In the genomic region with DNA sequence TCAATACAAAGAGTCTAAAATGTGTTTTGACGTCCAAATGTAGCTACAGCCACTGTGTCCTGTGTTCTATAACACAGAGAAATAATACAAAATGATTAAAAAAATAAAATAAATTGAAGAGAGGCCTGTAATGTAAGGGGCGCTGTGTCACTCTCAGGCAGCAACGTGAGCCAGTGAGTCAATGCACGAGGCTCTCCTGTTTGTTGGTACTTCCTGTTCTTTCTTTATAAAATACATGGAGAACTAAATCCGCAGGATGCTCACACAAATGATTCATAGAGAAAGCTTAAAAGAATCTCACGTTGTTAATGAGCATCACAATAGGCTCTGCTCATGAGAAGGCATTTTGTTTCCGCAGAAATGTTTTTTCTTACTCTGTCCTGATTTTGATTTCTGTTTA, we compare ENCODE assay signal across 21 cellular contexts.
DNase-seq lines count a peak whose midpoint lies in the region; ATAC-seq and TF ChIP-seq lines count a peak whose summit lies in the region.
"Had no signal": no experiment of that assay in that cellular context is flagged by ENCODE, and none has a peak within 500 bp of the region (broad histone marks: within the 10 kb centered on the region; RNA-seq: fewer than 3 reads in every experiment).

No MANE protein-coding gene starts in this region.

- in situ Hi-C loops in astrocyte of the spinal cord (cut with HindIII; ENCODE audit: low sequenced_read_pairs) = no loop called here

- H3K36me3 ChIP-seq in GM23338 (ENCODE audit: insufficient read depth) (no peaks in the 10 kb centered on the region), osteoblast (ENCODE audit: insufficient read depth, low read length) (no peaks in the 10 kb centered on the region)
- H3K36me3 ChIP-seq: BLaER1 had no signal

- H4K20me1 ChIP-seq in GM23338 (replicated peaks; ENCODE audit: insufficient read depth) (no peaks in the 10 kb centered on the region), osteoblast (ENCODE audit: insufficient read depth, low read length) (no peaks in the 10 kb centered on the region)
- H4K20me1 ChIP-seq: BLaER1 had no signal

- CTCF ChIA-PET in T-cell (lab: Charles Lee) = no interaction called here

- H3K27me3 ChIP-seq in GM23338 (ENCODE audit: insufficient read depth) (no peaks in the 10 kb centered on the region), osteoblast (ENCODE audit: insufficient read depth, low read length) (no peaks in the 10 kb centered on the region)
- H3K27me3 ChIP-seq: BLaER1 had no signal

- H3K9me3 ChIP-seq in osteoblast (ENCODE audit: low read depth, low read length) = no peaks in the 10 kb centered on the region
- H3K9me3 ChIP-seq: BLaER1 had no signal

- H3K27ac Mint-ChIP-seq in GM23338 (0 out of 2 replicates have a peak overlapping the region, but pooled peaks have one; percentile 52), T-cell (no peak overlapping the region)
- H3K27ac Mint-ChIP-seq: CD4-positive, alpha-beta T cell had no signal

- H3K4me2 ChIP-seq in GM23338 (no peak overlapping the region), osteoblast (ENCODE audit: insufficient read depth, low read length) (no peak overlapping the region)
- H3K4me2 ChIP-seq: BLaER1 had no signal

- ATAC-seq in GM23338 (no peak), T-cell (replicated peaks in 1 of 4) (no peak)
- ATAC-seq: Right ventricle myocardium inferior had no signal

- H3K4me1 ChIP-seq in GM23338 (ENCODE audit: insufficient read depth) = peaks cover 5% of the 10 kb centered on the region; the same call in 1 of the 2 replicates
- no peaks in the 10 kb centered on the region for H3K4me1 ChIP-seq in osteoblast (ENCODE audit: insufficient read depth, low read length)
- H3K4me1 ChIP-seq: BLaER1 had no signal

- POLR2A ChIA-PET in T-cell (lab: Charles Lee) = no interaction called here

- H2AFZ ChIP-seq in GM23338 (no peak overlapping the region), osteoblast (ENCODE audit: low read length) (no peak overlapping the region)

- no peak overlapping the region for H3K27ac ChIP-seq in GM23338 (ENCODE audit: low read depth)
- no peak overlapping the region for H3K27ac ChIP-seq in osteoblast (ENCODE audit: low read depth, low read length)
- H3K27ac ChIP-seq in caudate nucleus (ENCODE audit: low read depth, low read length) = no peak overlapping the region
- H3K27ac ChIP-seq: BLaER1 had no signal

- H3F3A ChIP-seq in GM23338 (replicated peaks; ENCODE audit: low read depth) = no peaks in the 10 kb centered on the region

- H3K9me2 ChIP-seq in GM23338 (ENCODE audit: insufficient read depth) = 0 out of 2 replicates have a peak, but pooled peaks cover 8% of the 10 kb centered on the region

- 0 out of 4 replicates have a peak, but pooled peaks of 1 of the 2 experiments have one; percentile 6 for TF ChIP-seq CTCF in GM23338 (conservative IDR thresholded peaks at IDR 0.05; ENCODE audit: low read depth in 2 of 2)
- no peak for TF ChIP-seq CTCF in astrocyte of the spinal cord (IDR thresholded peaks at IDR 0.05; ENCODE audit: low read depth, low read length)
- TF ChIP-seq CTCF in osteoblast (IDR thresholded peaks at IDR 0.05; ENCODE audit: extremely low read depth, low read depth, low read length) = no peak

- peaks cover 6% of the 10 kb centered on the region for H3K27me3 Mint-ChIP-seq in GM23338 (ENCODE audit: insufficient read depth, low read depth, poor library complexity)
- no peaks in the 10 kb centered on the region for H3K27me3 Mint-ChIP-seq in T-cell
- H3K27me3 Mint-ChIP-seq: CD4-positive, alpha-beta T cell had no signal

- H3K9me3 Mint-ChIP-seq in GM23338 (no peaks in the 10 kb centered on the region; the same call in 2 of the 3 replicates), T-cell (peaks cover 0 to 3% (median 0%) of the 10 kb centered on the region in 3 donors)
- H3K9me3 Mint-ChIP-seq: CD4-positive, alpha-beta T cell had no signal

- H3K4me3 ChIP-seq in GM23338 (no peak overlapping the region), astrocyte of the spinal cord (ENCODE audit: low read depth, low read length) (no peak overlapping the region), osteoblast (ENCODE audit: insufficient read depth, low read length) (no peak overlapping the region)
- H3K4me3 ChIP-seq: BLaER1 had no signal

- DNase-seq in GM23338 (ENCODE audit: low spot score) (peak; percentile 26), M059J (ENCODE audit: low read depth) (peak; percentile 6), astrocyte of the spinal cord (ENCODE audit: low read depth, low spot score) (peak; percentile 31), osteoblast (ENCODE audit: insufficient read length, low spot score, missing footprints) (peak; percentile 32), T-cell (no peak), NCI-H1417 treated with DMSO at 0.1 percent for 48 hours (lab: John Stamatoyannopoulos, UW) (no peak), caudate nucleus (lab: John Stamatoyannopoulos, UW) (no peak)
- DNase-seq: ACHN; CD4-positive, alpha-beta T cell; COR-L47; EL; H7; Kasumi-1; NCI-H1092; NCI-H1436 treated with DMSO at 0.1 percent for 48 hours; NCI-H1930; NCI-H2171; NCI-H524 treated with DMSO at 0.1 percent for 48 hours; NCI-H82 had no signal

- H3K4me1 Mint-ChIP-seq in GM23338 (peaks cover 16% of the 10 kb centered on the region), T-cell (no peaks in the 10 kb centered on the region)

- no peaks in the 10 kb centered on the region for H3K36me3 Mint-ChIP-seq in GM23338 (ENCODE audit: low read depth)
- peaks cover 2% of the 10 kb centered on the region for H3K36me3 Mint-ChIP-seq in T-cell

- no peak overlapping the region for H3K4me3 Mint-ChIP-seq in GM23338
- no peak overlapping the region for H3K4me3 Mint-ChIP-seq in T-cell
- H3K4me3 Mint-ChIP-seq: CD4-positive, alpha-beta T cell had no signal

- H3K79me2 ChIP-seq in GM23338 (replicated peaks; ENCODE audit: insufficient read depth) (no peaks in the 10 kb centered on the region), osteoblast (ENCODE audit: insufficient read depth, low read length) (no peaks in the 10 kb centered on the region)

TF ChIP-seq in GM23338, 12 proteins besides CTCF, POLR2A, EP300 and RAD21:
- no peak for TF ChIP-seq ZNF114 (CRISPR knock-in tag; IDR thresholded peaks at IDR 0.05)
- TF ChIP-seq, protein P1, sequence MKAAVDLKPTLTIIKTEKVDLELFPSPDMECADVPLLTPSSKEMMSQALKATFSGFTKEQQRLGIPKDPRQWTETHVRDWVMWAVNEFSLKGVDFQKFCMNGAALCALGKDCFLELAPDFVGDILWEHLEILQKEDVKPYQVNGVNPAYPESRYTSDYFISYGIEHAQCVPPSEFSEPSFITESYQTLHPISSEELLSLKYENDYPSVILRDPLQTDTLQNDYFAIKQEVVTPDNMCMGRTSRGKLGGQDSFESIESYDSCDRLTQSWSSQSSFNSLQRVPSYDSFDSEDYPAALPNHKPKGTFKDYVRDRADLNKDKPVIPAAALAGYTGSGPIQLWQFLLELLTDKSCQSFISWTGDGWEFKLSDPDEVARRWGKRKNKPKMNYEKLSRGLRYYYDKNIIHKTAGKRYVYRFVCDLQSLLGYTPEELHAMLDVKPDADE (IDR thresholded peaks at IDR 0.05) = no peak

Comparison
In these comparisons a context has a peak if more than half of its experiments do, and no peak if none do; other contexts are left out.
1. DNase-seq: peak in GM23338 (single experiment), M059J (single experiment), astrocyte of the spinal cord (single experiment) and osteoblast (single experiment); none in T-cell (0 of 34), NCI-H1417 treated with DMSO at 0.1 percent for 48 hours (single experiment) and caudate nucleus (0 of 61).